Comparison of ENCODE assay signal across 9 cellular contexts in genomic region chr9:85212887-85213286, GRCh38.
DNase-seq lines count a peak whose midpoint lies in the region; TF ChIP-seq lines count a peak whose summit lies in the region.
"Had no signal": no experiment of that assay in that cellular context is flagged by ENCODE, and none has a peak within 500 bp of the region (broad histone marks: within the 10 kb centered on the region; RNA-seq: fewer than 3 reads in every experiment).

No MANE protein-coding gene starts in this region.

- H3K27ac ChIP-seq in suprapubic skin, result peak overlapping the region; percentile 65

- peak in 2 of 3 donors; percentile 1 to 4 for DNase-seq in stimulated activated CD4-positive, alpha-beta T cell treated with anti-CD3 and anti-CD28 coated beads, Interleukin-12 subunit alpha, Interleukin-12 subunit beta, amount 100 ng/mL, for 48 hours (ENCODE audit: low read depth in 2 of 3, low spot score in 1 of 3)
- DNase-seq in stimulated activated CD4-positive, alpha-beta T cell treated with anti-CD3 and anti-CD28 coated beads, Interleukin-4, amount 100 ng/mL, for 4 hours, result no peak
- DNase-seq in RPMI7951 (ENCODE audit: low read depth) (peak; percentile 54), fibroblast of pulmonary artery (ENCODE audit: low read depth) (peak; percentile 43), suprapubic skin (ENCODE audit: low spot score in 2 of 2) (no peak), activated gamma-delta T cell (lab: John Stamatoyannopoulos, UW) (no peak), GDM1 (lab: John Stamatoyannopoulos, UW) (no peak)
- no peak for DNase-seq in activated effector memory CD4-positive, alpha-beta T cell treated with Interleukin-2 at 50 U/mL for 16 hours
- DNase-seq: NCI-H1694 treated with DMSO at 0.1 percent for 48 hours had no signal

- TF ChIP-seq CTCF in fibroblast of pulmonary artery (IDR thresholded peaks at IDR 0.05; ENCODE audit: low read length, missing control alignments), result no peak
- TF ChIP-seq CTCF in suprapubic skin (IDR thresholded peaks at IDR 0.05), result no peak

- no peak for TF ChIP-seq EP300 in suprapubic skin (IDR thresholded peaks at IDR 0.05)

- H3K4me3 ChIP-seq in fibroblast of pulmonary artery (replicated peaks; ENCODE audit: low read depth, low read length) (no peak overlapping the region), suprapubic skin (no peak overlapping the region)

- 35% methylated on average over 2 of the region's 2 CpGs for WGBS in suprapubic skin

- TF ChIP-seq POLR2A in suprapubic skin (IDR thresholded peaks at IDR 0.05), result no peak

- no peaks in the 10 kb centered on the region for H3K9me3 ChIP-seq in suprapubic skin

- peaks cover 21% of the 10 kb centered on the region for H3K4me1 ChIP-seq in suprapubic skin

- no peaks in the 10 kb centered on the region for H3K27me3 ChIP-seq in suprapubic skin

- H3K36me3 ChIP-seq in suprapubic skin, result no peaks in the 10 kb centered on the region

Comparison
In these comparisons a context has a peak if more than half of its experiments do, and no peak if none do; other contexts are left out.
1. DNase-seq: peak in stimulated activated CD4-positive, alpha-beta T cell treated with anti-CD3 and anti-CD28 coated beads, Interleukin-12 subunit alpha, Interleukin-12 subunit beta, amount 100 ng/mL, for 48 hours (2 of 3), RPMI7951 (single experiment) and fibroblast of pulmonary artery (single experiment); none in stimulated activated CD4-positive, alpha-beta T cell treated with anti-CD3 and anti-CD28 coated beads, Interleukin-4, amount 100 ng/mL, for 4 hours (0 of 2), suprapubic skin (0 of 2), activated gamma-delta T cell (single experiment), activated effector memory CD4-positive, alpha-beta T cell treated with Interleukin-2 at 50 U/mL for 16 hours (single experiment) and GDM1 (single experiment).